17 cellular contexts compared by ENCODE assay signal in the genomic region with DNA sequence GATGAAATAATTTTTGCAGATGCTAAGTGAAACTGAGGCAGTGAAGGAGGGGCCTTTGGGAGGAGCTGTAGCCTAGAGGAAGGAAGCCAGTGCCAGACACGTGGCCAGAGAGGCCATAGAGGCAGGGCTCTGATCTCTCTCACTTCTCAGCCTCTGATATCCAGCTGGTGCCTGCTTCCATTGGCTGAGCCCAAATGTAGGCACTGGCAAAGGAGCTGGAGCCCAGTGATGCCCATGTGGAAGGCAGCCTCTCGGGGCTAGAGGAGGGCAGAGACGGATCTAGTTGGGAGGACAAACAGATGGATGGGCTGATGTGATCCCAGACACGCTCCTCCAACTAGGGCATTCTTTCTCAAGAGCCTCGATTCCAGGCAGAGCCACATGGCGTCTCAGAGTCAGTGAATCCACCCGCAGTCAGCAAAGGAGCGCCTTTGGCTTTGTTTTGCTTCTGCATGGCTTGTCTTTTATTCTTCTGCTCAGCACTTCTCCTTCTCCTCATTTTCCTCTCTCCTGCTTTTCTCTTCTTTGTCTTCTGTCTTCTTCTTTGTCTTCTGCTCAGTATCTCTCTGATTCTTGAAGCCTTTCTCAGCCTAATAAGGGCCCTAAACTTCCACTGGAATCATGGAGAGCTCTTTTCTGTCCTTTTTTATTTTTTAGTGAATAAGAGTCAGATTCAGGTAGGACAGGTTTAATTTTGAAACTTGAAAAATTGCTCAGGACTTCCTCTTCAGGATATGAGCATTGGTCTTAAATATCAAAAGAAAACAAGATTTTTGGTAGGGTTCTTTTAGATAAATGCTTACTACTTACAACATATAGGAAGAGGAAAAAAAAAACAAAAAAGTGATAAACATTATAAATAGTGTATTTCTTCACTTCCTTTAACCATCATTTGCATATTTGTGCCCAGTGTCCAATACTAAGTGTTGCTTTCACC. TPM values are rescaled to one million over a fixed set of nuclear protein-coding genes. Genes with fewer than 3 reads are reported as not detected.
A peak's percentile ranks its signal among the peaks of the same experiment; 100 is the strongest.
DNase-seq lines count a peak whose midpoint lies in the region; ATAC-seq, FAIRE-seq and TF ChIP-seq lines count a peak whose summit lies in the region.
"Had no signal": no experiment of that assay in that cellular context is flagged by ENCODE, and none has a peak within 500 bp of the region (broad histone marks: within the 10 kb centered on the region; RNA-seq: fewer than 3 reads in every experiment).

No MANE protein-coding gene starts in this region.

- ATAC-seq in IMR-90 (ENCODE audit: low read depth) (no peak), psoas muscle (no peak), GM18505 (IDR thresholded peaks at IDR 0.05; ENCODE audit: unreplicated experiment) (no peak), aorta (ENCODE audit: low FRiP score) (no peak)
- ATAC-seq: activated T-cell treated with anti-CD3 and anti-CD28 coated beads, Interleukin-2, amount 50 U/mL, for 4 hours had no signal

- H2BK12ac ChIP-seq in H1 (ENCODE audit: low read depth, low read length), result no peak overlapping the region

- POLR2A ChIA-PET in IMR-90 (lab: Charles Lee; ENCODE audit: unreplicated experiment), result no interaction called here
- POLR2A ChIA-PET in H1 (lab: Charles Lee; ENCODE audit: partially characterized antibody), result interaction anchor here (1.2 kb wide), 1 partner anchor 77 kb away, joined by 3 read pairs; no protein-coding TSS in a partner anchor

- no peak for FAIRE-seq in H1 (lab: Jason Lieb, UNC)
- FAIRE-seq: colon had no signal

- H3K23ac ChIP-seq in IMR-90 (ENCODE audit: low read depth, low read length) (peak overlapping the region; percentile 55; the same call in 1 of the 2 replicates), H1 (ENCODE audit: insufficient read length) (no peak overlapping the region)

- no peaks in the 10 kb centered on the region for H3K79me1 ChIP-seq in IMR-90 (ENCODE audit: low read depth in 1 of 2, low read length in 2 of 2)
- no peaks in the 10 kb centered on the region for H3K79me1 ChIP-seq in H1 (ENCODE audit: low read depth, low read length)

- H4K20me1 ChIP-seq in IMR-90 (ENCODE audit: insufficient read depth, low read length) (no peaks in the 10 kb centered on the region; the same call in 1 of the 2 replicates), H1 (replicated peaks in 1 of 2; ENCODE audit: control insufficient read depth in 1 of 2, insufficient read depth in 2 of 2, low read length in 2 of 2) (no peaks in the 10 kb centered on the region)

- no peak for TF ChIP-seq EP300 in H1 (IDR thresholded peaks at IDR 0.05; ENCODE audit: borderline replicate concordance in 1 of 2, low read depth in 2 of 2, low read length in 2 of 2)

- H3K27me3 ChIP-seq in IMR-90 (ENCODE audit: control insufficient read depth, insufficient read depth, low read length) (no peaks in the 10 kb centered on the region), H1 (replicated peaks in 1 of 4; ENCODE audit: control insufficient read depth in 3 of 4, extremely low read depth in 1 of 4, insufficient read depth in 3 of 4, low read length in 3 of 4) (no peaks in the 10 kb centered on the region), psoas muscle (ENCODE audit: insufficient read depth in 3 of 3, low read length in 2 of 3) (peaks cover 0 to 6% (median 0%) of the 10 kb centered on the region in 3 donors), aorta (ENCODE audit: control insufficient read depth in 1 of 2, insufficient read depth in 2 of 2, low read length in 1 of 2) (no peaks in the 10 kb centered on the region)

- H2BK15ac ChIP-seq in IMR-90 (ENCODE audit: low read depth, low read length) (peak overlapping the region; percentile 93), H1 (ENCODE audit: low read length) (no peak overlapping the region)

- H2BK5ac ChIP-seq in IMR-90 (ENCODE audit: low read depth, low read length, poor library complexity, severe bottlenecking), result peak overlapping the region; percentile 92
- no peak overlapping the region for H2BK5ac ChIP-seq in H1 (ENCODE audit: low read depth, low read length)

- H3K56ac ChIP-seq in IMR-90 (ENCODE audit: extremely low read depth, insufficient read depth, low read length) (peak overlapping the region; percentile 17; the same call in 1 of the 2 replicates), H1 (replicated peaks; ENCODE audit: insufficient read length, low read depth, low read length) (no peak overlapping the region)

- H4K8ac ChIP-seq in IMR-90 (ENCODE audit: low read depth in 2 of 2, low read length in 2 of 2), result peak overlapping the region; percentile 44 to 59; a peak in 3 of 4 replicates
- H4K8ac ChIP-seq in H1 (ENCODE audit: extremely low read depth, insufficient read depth, low read length), result no peak overlapping the region

- H2AK9ac ChIP-seq in IMR-90 (replicated peaks; ENCODE audit: low read depth, low read length, poor library complexity), result peak overlapping the region; percentile 37

- H3K4me2 ChIP-seq in IMR-90 (ENCODE audit: low read depth, low read length) (peak overlapping the region; percentile 87), H1 (ENCODE audit: insufficient read depth in 1 of 2, low read depth in 2 of 2, low read length in 2 of 2) (no peak overlapping the region)

- CTCF ChIA-PET in IMR-90 (lab: Yijun Ruan, JAX), result interaction anchor here (0.8 kb wide), 1 partner anchor 31 kb away, joined by 3 read pairs; no protein-coding TSS in a partner anchor
- CTCF ChIA-PET in H1 (lab: Charles Lee; ENCODE audit: partially characterized antibody), result interaction anchor here (0.6 to 1.9 kb wide), 7 partner anchors 15 to 180 kb away, joined by 3 to 8 read pairs (median 3); no protein-coding TSS in a partner anchor

- TF ChIP-seq POLR2A in IMR-90 (IDR thresholded peaks at IDR 0.05; ENCODE audit: low read depth, low read length), result no peak
- no peak for TF ChIP-seq POLR2A in H1 (IDR thresholded peaks at IDR 0.05; ENCODE audit: control extremely low read depth in 1 of 2, low read depth in 2 of 2, low read length in 2 of 2)
- no peak for TF ChIP-seq POLR2A in GM18505 (IDR thresholded peaks at IDR 0.05; ENCODE audit: borderline replicate concordance, extremely low read depth, insufficient read depth, insufficient read length)

- no peaks in the 10 kb centered on the region for H3K9me3 ChIP-seq in IMR-90 (ENCODE audit: control insufficient read depth, insufficient read depth, low read length)
- no peaks in the 10 kb centered on the region; a peak in 1 of 4 replicates for H3K9me3 ChIP-seq in H1 (ENCODE audit: insufficient read depth in 2 of 2, low read depth in 1 of 2, low read length in 1 of 2)
- H3K9me3 ChIP-seq in psoas muscle, result peaks cover 3% of the 10 kb centered on the region
- no peaks in the 10 kb centered on the region for H3K9me3 ChIP-seq in aorta (ENCODE audit: control insufficient read depth, low read length)

- TF ChIP-seq CTCF in AG10803 (conservative IDR thresholded peaks at IDR 0.05; ENCODE audit: low read length) (no peak), IMR-90 (conservative IDR thresholded peaks at IDR 0.05; ENCODE audit: low read depth, low read length) (no peak), H1 (IDR thresholded peaks at IDR 0.05; ENCODE audit: control extremely low read depth in 1 of 3, insufficient read depth in 1 of 3, low read depth in 1 of 3, low read length in 3 of 3) (no peak), psoas muscle (IDR thresholded peaks at IDR 0.05) (no peak)

- H3K27ac ChIP-seq in IMR-90 (ENCODE audit: insufficient read depth, low read length) (peak overlapping the region; percentile 61; the same call in 1 of the 2 replicates), H1 (ENCODE audit: low read depth, low read length) (no peak overlapping the region), psoas muscle (peak overlapping the region; percentile 50), aorta (ENCODE audit: low read depth in 1 of 2, low read length in 2 of 2) (no peak overlapping the region)

- H3K4me3 ChIP-seq in AG10803 (ENCODE audit: low read length) (no peak overlapping the region), IMR-90 (ENCODE audit: insufficient read depth, low read depth, low read length) (no peak overlapping the region), H1 (ENCODE audit: extremely low read depth in 1 of 4, insufficient read depth in 2 of 4, low read depth in 3 of 4, low read length in 4 of 4) (no peak overlapping the region), psoas muscle (no peak overlapping the region), aorta (ENCODE audit: low read length in 2 of 2) (no peak overlapping the region)

- H2BK120ac ChIP-seq in IMR-90 (ENCODE audit: low read depth, low read length) (peak overlapping the region; percentile 92), H1 (replicated peaks; ENCODE audit: low read depth, low read length) (no peak overlapping the region)

- H3K79me2 ChIP-seq in H1 (ENCODE audit: control insufficient read depth in 1 of 2, insufficient read depth in 2 of 2, low read length in 2 of 2), result no peaks in the 10 kb centered on the region

- H3K14ac ChIP-seq in IMR-90 (replicated peaks; ENCODE audit: low read depth, low read length) (peak overlapping the region; percentile 83), H1 (ENCODE audit: insufficient read length) (no peak overlapping the region)

- H3K9ac ChIP-seq in IMR-90 (ENCODE audit: low read depth, low read length) (no peak overlapping the region), H1 (replicated peaks in 1 of 4; ENCODE audit: extremely low read depth in 1 of 4, low read depth in 3 of 4, low read length in 3 of 4) (no peak overlapping the region)

- dilution Hi-C loops in IMR-90 (cut with HindIII; ENCODE audit: low sequenced_read_pairs, unreplicated experiment), result no loop called here

- peak overlapping the region; percentile 84 for H2AK5ac ChIP-seq in IMR-90 (ENCODE audit: low read depth, low read length)
- H2AK5ac ChIP-seq in H1 (ENCODE audit: low read depth, low read length), result 0 out of 2 replicates have a peak overlapping the region, but pooled peaks have one; percentile 34

- no peaks in the 10 kb centered on the region; the same call in 1 of the 2 replicates for H3K23me2 ChIP-seq in H1 (ENCODE audit: low read depth, low read length)

- DNase-seq in AG10803 (ENCODE audit: low read depth) (peak; percentile 42), IMR-90 (no peak), H1 (ENCODE audit: low read depth in 1 of 2, low spot score in 2 of 2) (no peak), psoas muscle (no peak), iPS-NIHi11 (ENCODE audit: low spot score) (no peak), aorta (no peak), NCI-H146 (lab: John Stamatoyannopoulos, UW) (no peak)
- DNase-seq: activated CD4-positive, alpha-beta T cell treated with anti-CD3 and anti-CD28 coated beads, Interleukin-2, amount 10 ng/mL, durations not matched to agents 24 days and 14 days; activated T-cell treated with anti-CD3 and anti-CD28 coated beads, Interleukin-2, amount 50 U/mL, for 4 hours; erythroblast; left cardiac atrium; naive B cell; NCI-H2081 treated with DMSO at 0.1 percent for 48 hours; stimulated activated CD4-positive, alpha-beta T cell treated with anti-CD3 and anti-CD28 coated beads, Interleukin-4, amount 100 ng/mL, for 24 hours; T-helper 9 cell had no signal

- TF ChIP-seq RAD21 in IMR-90 (IDR thresholded peaks at IDR 0.05; ENCODE audit: low read length), result no peak
- TF ChIP-seq RAD21 in H1 (IDR thresholded peaks at IDR 0.05 in 1 of 2, conservative IDR thresholded peaks at IDR 0.05 in 1 of 2; ENCODE audit: low read depth in 2 of 2, low read length in 2 of 2), result no peak

- no peaks in the 10 kb centered on the region for H3K36me3 ChIP-seq in IMR-90 (ENCODE audit: control insufficient read depth, insufficient read depth, low read length)
- H3K36me3 ChIP-seq in H1 (ENCODE audit: control insufficient read depth in 2 of 4, insufficient read depth in 4 of 4, low read length in 3 of 4), result no peaks in the 10 kb centered on the region
- no peaks in the 10 kb centered on the region for H3K36me3 ChIP-seq in psoas muscle (ENCODE audit: insufficient read depth in 1 of 2, low read depth in 1 of 2)
- no peaks in the 10 kb centered on the region for H3K36me3 ChIP-seq in aorta (ENCODE audit: control insufficient read depth in 1 of 2, insufficient read depth in 2 of 2, low read length in 1 of 2)

- intact Hi-C loops in IMR-90 (cut with micrococcal nuclease) (loop anchor here (2.0 to 10.0 kb wide), 2 partner anchors 77 to 213 kb away; a partner anchor contains a TSS), psoas muscle (cut with DNase I) (no loop called here), aorta (cut with DNase I) (no loop called here)

- peak overlapping the region; percentile 44 for H2AFZ ChIP-seq in IMR-90 (replicated peaks; ENCODE audit: low read length, poor library complexity)
- peak overlapping the region; percentile 60; the same call in 1 of the 2 replicates for H2AFZ ChIP-seq in H1 (ENCODE audit: low read length)

- in situ Hi-C loops in IMR-90 (cut with MboI; ENCODE audit: low sequenced_read_pairs), result no loop called here

- H3K4ac ChIP-seq in IMR-90 (ENCODE audit: low read depth, low read length) (peak overlapping the region; percentile 84), H1 (replicated peaks; ENCODE audit: insufficient read length, low read depth, low read length) (no peak overlapping the region)

- WGBS in IMR-90 (ENCODE audit: extremely low coverage in 2 of 2, insufficient read length in 1 of 2), 2 experiments, result 91% methylated on average over 6 of the region's 8 CpGs; no CpG with 5 or more reads in 1 of the 2 experiments
- WGBS in H1 (ENCODE audit: extremely low coverage in 1 of 2, insufficient coverage in 1 of 2, insufficient read length in 1 of 2, insufficient replicate concordance in 2 of 2, low coverage in 1 of 2, low lambda C conversion rate in 2 of 2, missing lambda C conversion rate in 1 of 2), 2 experiments, result 90% methylated on average over 8 of the region's 8 CpGs; no CpG with 5 or more reads in 1 of the 2 experiments
- WGBS in psoas muscle, 3 donors, result 75 to 82% (median 80%) methylated on average over 8 of the region's 8 CpGs
- 71 to 78% methylated on average over 8 of the region's 8 CpGs for WGBS in aorta, 2 donors

- peak overlapping the region; percentile 81 for H4K91ac ChIP-seq in IMR-90 (ENCODE audit: insufficient read depth, low read depth, low read length)
- H4K91ac ChIP-seq in H1 (replicated peaks; ENCODE audit: insufficient read length, low read length), result peak overlapping the region; percentile 45

- H3K18ac ChIP-seq in IMR-90 (ENCODE audit: low read depth, low read length), result peak overlapping the region; percentile 67
- no peak overlapping the region for H3K18ac ChIP-seq in H1 (ENCODE audit: extremely low read depth, low read length)

- BruUV-seq in IMR-90 (replicated peaks; lab: Mats Ljungman, UMichigan), result no TSS peak

- H3K9me1 ChIP-seq in IMR-90 (ENCODE audit: insufficient read depth, low read length), result peaks cover 11% of the 10 kb centered on the region

- H2BK20ac ChIP-seq in IMR-90 (ENCODE audit: low read depth, low read length) (peak overlapping the region; percentile 76), H1 (ENCODE audit: low read length) (peak overlapping the region; percentile 76; the same call in 1 of the 2 replicates)

- H3K4me1 ChIP-seq in IMR-90 (ENCODE audit: control insufficient read depth, insufficient read depth, low read length), result peaks cover 13% of the 10 kb centered on the region
- peaks cover 0 to 10% (median 0%) of the 10 kb centered on the region in 4 experiments; a peak in 2 of 7 replicates for H3K4me1 ChIP-seq in H1 (replicated peaks in 1 of 4; ENCODE audit: control insufficient read depth in 3 of 4, insufficient read depth in 4 of 4, low read length in 3 of 4)
- H3K4me1 ChIP-seq in psoas muscle, result no peaks in the 10 kb centered on the region
- H3K4me1 ChIP-seq in aorta (ENCODE audit: control insufficient read depth in 1 of 2, insufficient read depth in 2 of 2, low read length in 2 of 2), result no peaks in the 10 kb centered on the region

- peak overlapping the region; percentile 51 for H4K5ac ChIP-seq in IMR-90 (ENCODE audit: low read depth, low read length)
- H4K5ac ChIP-seq in H1 (ENCODE audit: insufficient read length, low read depth, low read length), result no peak overlapping the region

RNA-seq across cellular contexts. Expression of a gene that starts 41.8 kb away (rescaled TPM):
- total RNA-seq in IMR-90 (2012; rRNA removed), result not detected in 2 replicates
- polyA plus RNA-seq in IMR-90 (2012; rRNA removed), result not detected in 2 replicates
- not detected in 2 replicates for polyA plus RNA-seq in IMR-90 (2012; cell fraction: cytosol; rRNA removed)
- not detected in 2 replicates for polyA plus RNA-seq in IMR-90 (2012; cell fraction: nucleus; rRNA removed; ENCODE audit: low replicate concordance)
- total RNA-seq in H1 (2021; fragmentation: NEBNext Ultra II Directional; extraction: Animal tissue kit (Norgen Biotek cat#: 25700)), result not detected in 2 replicates
- polyA plus RNA-seq in H1 (2011; rRNA removed), result 0.08 TPM in 1 of 2 replicates, not detected in the other
- 0.03 TPM for polyA plus RNA-seq in H1 (2011; cell fraction: cytosol; rRNA removed)
- not detected for polyA plus RNA-seq in H1 (2011; cell fraction: nucleus; rRNA removed)
- polyA plus RNA-seq in H1 (2012, experiment 1 of 2), result 0.09 TPM in 1 of 4 replicates, not detected in the others
- polyA plus RNA-seq in H1 (2012, experiment 2 of 2), result not detected
- polyA plus RNA-seq in H1 (2013, experiment 1 of 2), result 0.04 TPM
- 0.15 TPM for polyA plus RNA-seq in H1 (2013, experiment 2 of 2)
- 0.93 TPM in 1 of 2 replicates, not detected in the other for polyA minus RNA-seq in H1 (2011; rRNA and poly(A)+ RNA removed)
- polyA minus RNA-seq in H1 (2011; cell fraction: cytosol; rRNA and poly(A)+ RNA removed), result not detected
- polyA minus RNA-seq in H1 (2011; cell fraction: nucleus; rRNA and poly(A)+ RNA removed), result not detected
- not detected for total RNA-seq in psoas muscle
- polyA plus RNA-seq in psoas muscle, result under 1 TPM in 1 of 3 donors, not detected in 2; 0.03 TPM
- total RNA-seq in aorta, result not detected
- polyA plus RNA-seq in aorta, result not detected
- total RNA-seq: activated CD4-positive, alpha-beta T cell treated with anti-CD3 and anti-CD28 coated beads, Interleukin-2, amount 10 ng/mL, durations not matched to agents 24 days and 14 days; activated T-cell treated with anti-CD3 and anti-CD28 coated beads, Interleukin-2, amount 50 U/mL, for 4 hours; left cardiac atrium had no signal

Comparison
In these comparisons a context has a peak if more than half of its experiments do, and no peak if none do; other contexts are left out.
1. H3K27ac ChIP-seq: peak in IMR-90 (single experiment) and psoas muscle (single experiment); none in H1 (single experiment) and aorta (0 of 2).